24 cellular contexts compared by ENCODE assay signal in genomic region chr3:123683146-123683545, GRCh38.
DNase-seq lines count a peak whose midpoint lies in the region; ATAC-seq, FAIRE-seq and TF ChIP-seq lines count a peak whose summit lies in the region.
"Had no signal": no experiment of that assay in that cellular context is flagged by ENCODE, and none has a peak within 500 bp of the region (broad histone marks: within the 10 kb centered on the region; RNA-seq: fewer than 3 reads in every experiment).

No MANE protein-coding gene starts in this region.

- H2BK15ac ChIP-seq in mesenchymal stem cell (ENCODE audit: low read depth, poor library complexity, severe bottlenecking): no peak overlapping the region

- H3K4me2 ChIP-seq in GM23338: no peak overlapping the region
- no peak overlapping the region for H3K4me2 ChIP-seq in endothelial cell of umbilical vein (ENCODE audit: insufficient read depth, low read length)
- no peak overlapping the region for H3K4me2 ChIP-seq in mesenchymal stem cell (ENCODE audit: low read length, poor library complexity, severe bottlenecking)
- H3K4me2 ChIP-seq in OCI-LY7 (ENCODE audit: low read length): no peak overlapping the region

- H3K9me1 ChIP-seq in endothelial cell of umbilical vein (replicated peaks; ENCODE audit: control insufficient read depth, extremely low read depth, insufficient read depth, low read length): no peaks in the 10 kb centered on the region

- H3K27ac Mint-ChIP-seq in GM23338: no peak overlapping the region
- H3K27ac Mint-ChIP-seq: activated CD4-positive, alpha-beta T cell treated with anti-CD3 and anti-CD28 coated beads for 36 hours; activated CD8-positive, alpha-beta T cell treated with anti-CD3 and anti-CD28 coated beads for 36 hours; activated T-helper 17 cell treated with anti-CD3 and anti-CD28 coated beads, Interleukin-2, amount 50 U/mL, for 72 hours; B cell; IgD-negative memory B cell; naive thymus-derived CD8-positive, alpha-beta T cell; progenitor cell of endocrine pancreas; stimulated activated memory B cell treated with anti-CD40 and anti-IgM and Interleukin-4, amounts not matched to agents 10 μg/mL and 1 μg/mL and 100 μg/mL, for 72 hours had no signal

- H3K27me3 ChIP-seq in GM23338 (ENCODE audit: insufficient read depth) (no peaks in the 10 kb centered on the region), endothelial cell of umbilical vein (ENCODE audit: control insufficient read depth in 2 of 2, insufficient read depth in 2 of 2, low read length in 2 of 2) (no peaks in the 10 kb centered on the region), mesenchymal stem cell (ENCODE audit: control insufficient read depth in 1 of 2, insufficient read depth in 1 of 2, low read length in 2 of 2) (no peaks in the 10 kb centered on the region), stomach smooth muscle (ENCODE audit: control insufficient read depth in 1 of 2, insufficient read depth in 2 of 2, low read length in 2 of 2) (no peaks in the 10 kb centered on the region)

- peak overlapping the region in 1 of 2 experiments; percentile 59 for H2BK12ac ChIP-seq in mesenchymal stem cell (ENCODE audit: low read length in 2 of 2)

- no peak overlapping the region for H3K27ac ChIP-seq in GM23338 (ENCODE audit: low read depth)
- H3K27ac ChIP-seq in endothelial cell of umbilical vein (ENCODE audit: insufficient read depth, low read depth, low read length): no peak overlapping the region
- H3K27ac ChIP-seq in mesenchymal stem cell (ENCODE audit: low read length, poor library complexity, severe bottlenecking): peak overlapping the region; percentile 17
- H3K27ac ChIP-seq in stomach smooth muscle (ENCODE audit: low read length): peak overlapping the region; percentile 98
- H3K27ac ChIP-seq in OCI-LY7 (ENCODE audit: low read depth, low read length, poor library complexity, severe bottlenecking): no peak overlapping the region

- H4K20me1 ChIP-seq in GM23338 (replicated peaks; ENCODE audit: insufficient read depth): no peaks in the 10 kb centered on the region
- no peaks in the 10 kb centered on the region for H4K20me1 ChIP-seq in endothelial cell of umbilical vein (replicated peaks; ENCODE audit: control insufficient read depth, extremely low read depth, insufficient read depth, low read length)
- H4K20me1 ChIP-seq in OCI-LY7 (ENCODE audit: insufficient read depth, low read length): no peaks in the 10 kb centered on the region

- H2AFZ ChIP-seq in GM23338 (no peak overlapping the region), endothelial cell of umbilical vein (ENCODE audit: low read depth, low read length) (no peak overlapping the region), mesenchymal stem cell (ENCODE audit: low read depth, low read length) (no peak overlapping the region), OCI-LY7 (ENCODE audit: low read length) (no peak overlapping the region)

- H3K4me1 ChIP-seq in GM23338 (ENCODE audit: insufficient read depth): peaks cover 5% of the 10 kb centered on the region; the same call in 1 of the 2 replicates
- H3K4me1 ChIP-seq in endothelial cell of umbilical vein (ENCODE audit: control insufficient read depth, extremely low read depth, insufficient read depth, low read length): peaks cover 8% of the 10 kb centered on the region
- peaks cover 53% of the 10 kb centered on the region for H3K4me1 ChIP-seq in mesenchymal stem cell (ENCODE audit: control insufficient read depth, insufficient read depth, low read depth, low read length)
- peaks cover 94% of the 10 kb centered on the region for H3K4me1 ChIP-seq in stomach smooth muscle (ENCODE audit: control insufficient read depth, insufficient read depth, low read length)
- no peaks in the 10 kb centered on the region for H3K4me1 ChIP-seq in OCI-LY7 (ENCODE audit: insufficient read depth, low read length, poor library complexity, severe bottlenecking)

- H2BK120ac ChIP-seq in mesenchymal stem cell (ENCODE audit: low read depth, low read length): no peak overlapping the region

- H3K14ac ChIP-seq in mesenchymal stem cell (ENCODE audit: low read length in 2 of 2): no peak overlapping the region

- H3K9me3 ChIP-seq in endothelial cell of umbilical vein (replicated peaks; ENCODE audit: control insufficient read depth, insufficient read depth, low read length): no peaks in the 10 kb centered on the region
- no peaks in the 10 kb centered on the region for H3K9me3 ChIP-seq in mesenchymal stem cell (ENCODE audit: control insufficient read depth, low read length)
- H3K9me3 ChIP-seq in stomach smooth muscle (ENCODE audit: control insufficient read depth in 2 of 2, low read length in 2 of 2): no peaks in the 10 kb centered on the region
- no peaks in the 10 kb centered on the region for H3K9me3 ChIP-seq in OCI-LY7 (ENCODE audit: low read length)

- H3K18ac ChIP-seq in mesenchymal stem cell (ENCODE audit: low read depth in 1 of 2, low read length in 2 of 2): peak overlapping the region in 1 of 2 experiments; percentile 32

- BruUV-seq in endothelial cell of umbilical vein (replicated peaks; lab: Mats Ljungman, UMichigan) (no TSS peak), OCI-LY7 (replicated peaks; lab: Mats Ljungman, UMichigan) (no TSS peak)

- H3K4me3 Mint-ChIP-seq in GM23338: no peak overlapping the region
- H3K4me3 Mint-ChIP-seq: activated CD4-positive, alpha-beta T cell treated with anti-CD3 and anti-CD28 coated beads for 36 hours; activated CD8-positive, alpha-beta T cell treated with anti-CD3 and anti-CD28 coated beads for 36 hours; activated T-helper 17 cell treated with anti-CD3 and anti-CD28 coated beads, Interleukin-2, amount 50 U/mL, for 72 hours; B cell; IgD-negative memory B cell; naive thymus-derived CD8-positive, alpha-beta T cell; stimulated activated memory B cell treated with anti-CD40 and anti-IgM and Interleukin-4, amounts not matched to agents 10 μg/mL and 1 μg/mL and 100 μg/mL, for 72 hours had no signal

- no peak for DNase-seq in GM23338 (ENCODE audit: low spot score)
- no peak for DNase-seq in endothelial cell of umbilical vein (ENCODE audit: low read depth, low spot score)
- DNase-seq in mesenchymal stem cell: no peak
- DNase-seq in GM12892 (ENCODE audit: insufficient read length): no peak
- no peak for DNase-seq in NCI-H524 (lab: John Stamatoyannopoulos, UW)
- DNase-seq in anterior cingulate cortex (lab: John Stamatoyannopoulos, UW): no peak
- no peak for DNase-seq in OCI-LY7 (ENCODE audit: low spot score)
- DNase-seq: activated CD4-positive, alpha-beta T cell treated with anti-CD3 and anti-CD28 coated beads for 36 hours; activated CD8-positive, alpha-beta T cell treated with anti-CD3 and anti-CD28 coated beads for 36 hours; activated naive CD4-positive, alpha-beta T cell treated with anti-CD3 and anti-CD28 coated beads, Interleukin-2, amount 50 U/mL, for 16 hours; midbrain; naive thymus-derived CD8-positive, alpha-beta T cell; NCI-H1436 treated with DMSO at 0.1 percent for 48 hours; nucleus accumbens; SIG-M5; stimulated activated CD4-positive, alpha-beta T cell treated with anti-CD3 and anti-CD28 coated beads, Interleukin-15, amount 100 ng/mL, for 24 hours; SW 1271 had no signal

- H3K36me3 Mint-ChIP-seq in GM23338 (ENCODE audit: low read depth): peaks cover 8% of the 10 kb centered on the region; the same call in 1 of the 3 replicates
- H3K36me3 Mint-ChIP-seq: IgD-negative memory B cell; naive thymus-derived CD8-positive, alpha-beta T cell; stimulated activated memory B cell treated with anti-CD40 and anti-IgM and Interleukin-4, amounts not matched to agents 10 μg/mL and 1 μg/mL and 100 μg/mL, for 72 hours had no signal

- WGBS in mesenchymal stem cell: 92% methylated on average over 4 of the region's 6 CpGs

- no peaks in the 10 kb centered on the region for H3F3A ChIP-seq in GM23338 (replicated peaks; ENCODE audit: low read depth)

- dilution Hi-C loops in endothelial cell of umbilical vein (cut with MboI; ENCODE audit: extremely low pct_ligation_motif_present, low sequenced_read_pairs): no loop called here

- no peak overlapping the region for H4K91ac ChIP-seq in mesenchymal stem cell (ENCODE audit: low read length)

- no peaks in the 10 kb centered on the region for H3K9me2 ChIP-seq in GM23338 (ENCODE audit: insufficient read depth)
- H3K9me2 ChIP-seq in OCI-LY7 (ENCODE audit: insufficient read depth, low read length): no peaks in the 10 kb centered on the region

- CTCF ChIA-PET in endothelial cell of umbilical vein (lab: Charles Lee): interaction anchor here (1.2 to 1.8 kb wide), 2 partner anchors 22 to 31 kb away, joined by 5 to 12 read pairs; no protein-coding TSS in a partner anchor
- CTCF ChIA-PET in OCI-LY7 (lab: Charles Lee; ENCODE audit: unreplicated experiment): no interaction called here

- intact Hi-C loops in endothelial cell of umbilical vein (cut with micrococcal nuclease): loop anchor here (10.0 kb wide), 1 partner anchor 1198 kb away; no protein-coding TSS in a partner anchor
- intact Hi-C loops in OCI-LY7 (cut with micrococcal nuclease; ENCODE audit: unreplicated experiment): no loop called here

- peaks cover 24% of the 10 kb centered on the region for H3K79me1 ChIP-seq in mesenchymal stem cell (replicated peaks; ENCODE audit: low read length, poor library complexity, severe bottlenecking)

- no peak overlapping the region for H3K4ac ChIP-seq in mesenchymal stem cell (ENCODE audit: low read depth in 1 of 2, low read length in 2 of 2)

- FAIRE-seq in endothelial cell of umbilical vein (lab: Jason Lieb, UNC) (peak; percentile 43), GM12892 (lab: Jason Lieb, UNC) (no peak)

- TF ChIP-seq CTCF in GM23338 (conservative IDR thresholded peaks at IDR 0.05; ENCODE audit: low read depth in 2 of 2) (no peak), endothelial cell of umbilical vein (IDR thresholded peaks at IDR 0.05; ENCODE audit: extremely low read depth in 1 of 2, insufficient read depth in 1 of 2, low read depth in 1 of 2, low read length in 2 of 2) (no peak), OCI-LY7 (conservative IDR thresholded peaks at IDR 0.05; ENCODE audit: low read length) (no peak)

- peak; percentile 49 for ATAC-seq in GM23338
- ATAC-seq: activated CD4-positive, alpha-beta T cell treated with anti-CD3 and anti-CD28 coated beads for 36 hours; activated CD8-positive, alpha-beta T cell treated with anti-CD3 and anti-CD28 coated beads for 36 hours; activated T-helper 17 cell treated with anti-CD3 and anti-CD28 coated beads, Interleukin-2, amount 50 U/mL, for 72 hours; left lobe of liver; naive thymus-derived CD8-positive, alpha-beta T cell; stimulated activated memory B cell treated with anti-CD40 and anti-IgM and Interleukin-4, amounts not matched to agents 10 μg/mL and 1 μg/mL and 100 μg/mL, for 72 hours had no signal

- H4K8ac ChIP-seq in mesenchymal stem cell (ENCODE audit: low read length): no peak overlapping the region

- H3K4me3 ChIP-seq in GM23338 (no peak overlapping the region), endothelial cell of umbilical vein (replicated peaks in 1 of 3; ENCODE audit: insufficient read depth in 1 of 3, low read depth in 1 of 3, low read length in 3 of 3) (no peak overlapping the region), mesenchymal stem cell (ENCODE audit: insufficient read depth in 1 of 2, low read depth in 1 of 2, low read length in 2 of 2) (no peak overlapping the region), stomach smooth muscle (ENCODE audit: low read length in 2 of 2) (peak overlapping the region in 1 of 2 donors; percentile 7), OCI-LY7 (ENCODE audit: low read depth, low read length, poor library complexity, severe bottlenecking) (no peak overlapping the region)

- H3K27me3 Mint-ChIP-seq in GM23338 (ENCODE audit: insufficient read depth, low read depth, poor library complexity): peaks cover 4% of the 10 kb centered on the region

- H3K9ac ChIP-seq in endothelial cell of umbilical vein (replicated peaks; ENCODE audit: extremely low read depth, insufficient read depth, low read length): no peak overlapping the region
- no peak overlapping the region for H3K9ac ChIP-seq in mesenchymal stem cell (ENCODE audit: low read length)
- H3K9ac ChIP-seq in stomach smooth muscle (ENCODE audit: low read length in 2 of 2): peak overlapping the region; percentile 40 to 42

- H2BK5ac ChIP-seq in mesenchymal stem cell (ENCODE audit: low read depth, low read length, poor library complexity, severe bottlenecking): no peak overlapping the region

- no peaks in the 10 kb centered on the region for H3K79me2 ChIP-seq in GM23338 (replicated peaks; ENCODE audit: insufficient read depth)
- no peaks in the 10 kb centered on the region for H3K79me2 ChIP-seq in endothelial cell of umbilical vein (ENCODE audit: control insufficient read depth, insufficient read depth, low read length)
- H3K79me2 ChIP-seq in OCI-LY7 (ENCODE audit: insufficient read depth, low read depth, low read length): no peaks in the 10 kb centered on the region

- H3K4me1 Mint-ChIP-seq in GM23338: peaks cover 13% of the 10 kb centered on the region
- H3K4me1 Mint-ChIP-seq: activated CD4-positive, alpha-beta T cell treated with anti-CD3 and anti-CD28 coated beads for 36 hours; activated T-helper 17 cell treated with anti-CD3 and anti-CD28 coated beads, Interleukin-2, amount 50 U/mL, for 72 hours; B cell; naive thymus-derived CD8-positive, alpha-beta T cell; stimulated activated memory B cell treated with anti-CD40 and anti-IgM and Interleukin-4, amounts not matched to agents 10 μg/mL and 1 μg/mL and 100 μg/mL, for 72 hours had no signal

- POLR2A ChIA-PET in endothelial cell of umbilical vein (lab: Charles Lee): no interaction called here
- POLR2A ChIA-PET in OCI-LY7 (lab: Charles Lee): no interaction called here

- TF ChIP-seq POLR2A in endothelial cell of umbilical vein (IDR thresholded peaks at IDR 0.05; ENCODE audit: low read depth, low read length): no peak
- TF ChIP-seq POLR2A in GM12892 (IDR thresholded peaks at IDR 0.05; ENCODE audit: low read depth, low read length): no peak

- H2AK5ac ChIP-seq in mesenchymal stem cell (ENCODE audit: low read length, severe bottlenecking): peak overlapping the region; percentile 84

- H3K36me3 ChIP-seq in GM23338 (ENCODE audit: insufficient read depth) (no peaks in the 10 kb centered on the region), endothelial cell of umbilical vein (ENCODE audit: control insufficient read depth in 2 of 2, extremely low read depth in 1 of 2, insufficient read depth in 2 of 2, low read length in 2 of 2) (no peaks in the 10 kb centered on the region), mesenchymal stem cell (ENCODE audit: control insufficient read depth in 1 of 2, insufficient read depth in 2 of 2, low read depth in 1 of 2, low read length in 2 of 2) (peaks cover 32 to 62% of the 10 kb centered on the region in 2 experiments), stomach smooth muscle (ENCODE audit: control insufficient read depth in 2 of 2, insufficient read depth in 2 of 2, low read length in 2 of 2) (peaks cover 45 to 46% of the 10 kb centered on the region in 2 donors), OCI-LY7 (ENCODE audit: insufficient read depth, low read length) (no peaks in the 10 kb centered on the region)

- no peaks in the 10 kb centered on the region for H3K9me3 Mint-ChIP-seq in GM23338
- H3K9me3 Mint-ChIP-seq: activated CD8-positive, alpha-beta T cell treated with anti-CD3 and anti-CD28 coated beads for 36 hours; activated T-helper 17 cell treated with anti-CD3 and anti-CD28 coated beads, Interleukin-2, amount 50 U/mL, for 72 hours; naive thymus-derived CD8-positive, alpha-beta T cell; stimulated activated memory B cell treated with anti-CD40 and anti-IgM and Interleukin-4, amounts not matched to agents 10 μg/mL and 1 μg/mL and 100 μg/mL, for 72 hours had no signal

- no peak overlapping the region for H3K23ac ChIP-seq in mesenchymal stem cell (ENCODE audit: low read length in 2 of 2)

Comparison
In these comparisons a context has a peak if more than half of its experiments do, and no peak if none do; other contexts are left out.
1. H3K27ac ChIP-seq: peak in mesenchymal stem cell (single experiment) and stomach smooth muscle (single experiment); none in GM23338 (single experiment), endothelial cell of umbilical vein (single experiment) and OCI-LY7 (single experiment).
2. H3K9ac ChIP-seq: peak in stomach smooth muscle (2 of 2); none in endothelial cell of umbilical vein (single experiment) and mesenchymal stem cell (single experiment).